Comparison of ENCODE assay signal across 8 cellular contexts in genomic region chr2:201117735-201118094, GRCh38. TPM values are rescaled to one million over a fixed set of nuclear protein-coding genes. Genes with fewer than 3 reads are reported as not detected.
DNase-seq lines count a peak whose midpoint lies in the region; ATAC-seq and TF ChIP-seq lines count a peak whose summit lies in the region.
"Not testable (repeated sequence)": the region's sequence is repeated elsewhere in the genome, so short reads cannot be mapped to it uniquely, and the experiment has no call there.

No MANE protein-coding gene starts in this region.

- H3K4me3 ChIP-seq in Caco-2 (ENCODE audit: low read depth, low read length), result peak overlapping the region; percentile 85
- H3K4me3 ChIP-seq in MG63, result peak overlapping the region; percentile 57
- H3K4me3 ChIP-seq in adrenal gland, result peak overlapping the region in 3 of 4 donors; percentile 53 to 85 (median 71)
- peak overlapping the region; percentile 83 for H3K4me3 ChIP-seq in epithelial cell of proximal tubule (ENCODE audit: low read depth, low read length)
- peak overlapping the region; percentile 91 for H3K4me3 ChIP-seq in lower leg skin (ENCODE audit: low read depth, poor library complexity, severe bottlenecking)
- H3K4me3 ChIP-seq in rectal smooth muscle tissue (ENCODE audit: low read length), result peak overlapping the region; percentile 93
- peak overlapping the region; percentile 86 to 97 (median 92) for H3K4me3 ChIP-seq in transverse colon

- not testable (repeated sequence) for BruUV-seq in Caco-2 (replicated peaks; lab: Mats Ljungman, UMichigan)

- H3K4me1 Mint-ChIP-seq in Caco-2 (ENCODE audit: low read depth, unreplicated experiment), result peaks cover 37% of the 10 kb centered on the region
- peaks cover 36% of the 10 kb centered on the region for H3K4me1 Mint-ChIP-seq in activated CD4-positive, alpha-beta T cell treated with anti-CD3 and anti-CD28 coated beads for 36 hours

- peak overlapping the region; percentile 98 for H3K4me3 Mint-ChIP-seq in Caco-2 (ENCODE audit: unreplicated experiment)
- peak overlapping the region; percentile 98 for H3K4me3 Mint-ChIP-seq in activated CD4-positive, alpha-beta T cell treated with anti-CD3 and anti-CD28 coated beads for 36 hours

- peak overlapping the region; percentile 91 for H3K27ac Mint-ChIP-seq in Caco-2 (ENCODE audit: unreplicated experiment)
- H3K27ac Mint-ChIP-seq in activated CD4-positive, alpha-beta T cell treated with anti-CD3 and anti-CD28 coated beads for 36 hours, result peak overlapping the region; percentile 100

- H3K9ac ChIP-seq in rectal smooth muscle tissue (ENCODE audit: low read length), result peak overlapping the region; percentile 46

- H3K4me1 ChIP-seq in Caco-2 (peaks cover 36% of the 10 kb centered on the region), adrenal gland (replicated peaks in 1 of 2) (peaks cover 31 to 38% of the 10 kb centered on the region in 2 donors), transverse colon (peaks cover 0 to 52% (median 19%) of the 10 kb centered on the region in 4 donors)
- not testable (repeated sequence) for H3K4me1 ChIP-seq in rectal smooth muscle tissue (ENCODE audit: control insufficient read depth, insufficient read depth, low read length)

- H3K27ac ChIP-seq in adrenal gland, result peak overlapping the region; percentile 98 to 100 (median 100)
- peak overlapping the region; percentile 99 for H3K27ac ChIP-seq in rectal smooth muscle tissue (ENCODE audit: low read depth, low read length)
- H3K27ac ChIP-seq in transverse colon, result peak overlapping the region; percentile 99 to 100 (median 100)

- POLR2A ChIA-PET in Caco-2 (lab: Charles Lee), result interaction anchor here (0.5 to 1.4 kb wide), 4 partner anchors 37 to 253 kb away, joined by 3 to 10 read pairs (median 4); partner anchors contain the start of gene CLK1
- POLR2A ChIA-PET in activated CD4-positive, alpha-beta T cell treated with anti-CD3 and anti-CD28 coated beads for 36 hours (lab: Charles Lee), result interaction anchor here (0.6 to 2.5 kb wide), 9 partner anchors 17 to 404 kb away, joined by 3 to 14 read pairs (median 4); partner anchors contain the start of genes CASP10 and CLK1

- ATAC-seq in activated CD4-positive, alpha-beta T cell treated with anti-CD3 and anti-CD28 coated beads for 36 hours, result peak; percentile 15

- not testable (repeated sequence) for TF ChIP-seq POLR2A in adrenal gland (IDR thresholded peaks at IDR 0.05); lower leg skin (IDR thresholded peaks at IDR 0.05); transverse colon (IDR thresholded peaks at IDR 0.05)

- not testable (repeated sequence) for H3K9me3 Mint-ChIP-seq in Caco-2 (ENCODE audit: unreplicated experiment); activated CD4-positive, alpha-beta T cell treated with anti-CD3 and anti-CD28 coated beads for 36 hours (ENCODE audit: low read depth)

- peaks cover 32% of the 10 kb centered on the region for H3K36me3 Mint-ChIP-seq in Caco-2 (ENCODE audit: insufficient read depth, unreplicated experiment)
- peaks cover 38% of the 10 kb centered on the region for H3K36me3 Mint-ChIP-seq in activated CD4-positive, alpha-beta T cell treated with anti-CD3 and anti-CD28 coated beads for 36 hours (ENCODE audit: low read depth)

- DNase-seq in Caco-2; epithelial cell of proximal tubule (ENCODE audit: low read depth); lower leg skin (ENCODE audit: low spot score in 2 of 2); transverse colon: not testable (repeated sequence)
- peak; percentile 39 for DNase-seq in MG63
- peak; percentile 75 for DNase-seq in activated CD4-positive, alpha-beta T cell treated with anti-CD3 and anti-CD28 coated beads for 36 hours
- peak in 3 of 7 donors; percentile 12 to 59 (median 38) for DNase-seq in adrenal gland

- TF ChIP-seq CTCF in Caco-2 (IDR thresholded peaks at IDR 0.05; ENCODE audit: insufficient read depth in 1 of 2, low read depth in 1 of 2, low read length in 1 of 2, severe bottlenecking in 1 of 2, unreplicated experiment in 1 of 2); epithelial cell of proximal tubule (conservative IDR thresholded peaks at IDR 0.05; ENCODE audit: low read depth, low read length); lower leg skin (IDR thresholded peaks at IDR 0.05): not testable (repeated sequence)
- TF ChIP-seq CTCF in adrenal gland (IDR thresholded peaks at IDR 0.05), result peak in 2 of 6 experiments; percentile 4 to 36
- TF ChIP-seq CTCF in transverse colon (IDR thresholded peaks at IDR 0.05), result peak in 1 of 5 experiments; percentile 40

- 3 to 16% (median 9%) methylated on average over 13 of the region's 13 CpGs for WGBS in adrenal gland, 4 donors
- WGBS in lower leg skin, 2 donors, result 5 to 6% methylated on average over 13 of the region's 13 CpGs
- WGBS in transverse colon (ENCODE audit: low coverage in 1 of 2), 2 donors, result 11 to 23% methylated on average over 5 to 13 of the region's 13 CpGs

- CTCF ChIA-PET in Caco-2 (lab: Charles Lee), result interaction anchor here (0.6 to 3.2 kb wide), 7 partner anchors 26 to 217 kb away, joined by 3 to 17 read pairs (median 5); no protein-coding TSS in a partner anchor
- CTCF ChIA-PET in activated CD4-positive, alpha-beta T cell treated with anti-CD3 and anti-CD28 coated beads for 36 hours (lab: Charles Lee), result interaction anchor here (0.6 to 4.0 kb wide), 23 partner anchors 8 to 1061 kb away, joined by 3 to 31 read pairs (median 5); partner anchors contain the start of genes CASP10, NIF3L1, ORC2 and STRADB

- TF ChIP-seq EP300 in transverse colon (IDR thresholded peaks at IDR 0.05; ENCODE audit: low read depth), result not testable (repeated sequence)

- not testable (repeated sequence) for H3K36me3 ChIP-seq in Caco-2 (ENCODE audit: control insufficient read depth, insufficient read depth, low read length); adrenal gland (replicated peaks in 1 of 2); rectal smooth muscle tissue (ENCODE audit: control insufficient read depth, insufficient read depth, low read length); transverse colon
- peaks cover 11% of the 10 kb centered on the region; the same call in 1 of the 2 replicates for H3K36me3 ChIP-seq in MG63

- intact Hi-C loops in Caco-2 (cut with micrococcal nuclease; ENCODE audit: unreplicated experiment) (loop anchor here (1.0 to 5.0 kb wide), 6 partner anchors 41 to 335 kb away; partner anchors contain the start of genes NIF3L1, ORC2, PPIL3 and STRADB), adrenal gland (cut with DNase I) (loop anchor here in 1 of 2 donors (5.0 kb wide), 1 partner anchor 40 kb away; no protein-coding TSS in a partner anchor)
- intact Hi-C loops in activated CD4-positive, alpha-beta T cell treated with anti-CD3 and anti-CD28 coated beads for 36 hours (cut with DNase I, micrococcal nuclease), result loop anchor here (1.0 to 5.0 kb wide), 10 partner anchors 10 to 405 kb away; partner anchors contain the start of genes NIF3L1 (in 2 of the 2), PPIL3 (in 2 of the 2), CASP10 (in 1 of the 2) and CLK1 (in 1 of the 2)
- intact Hi-C loops in lower leg skin (cut with DNase I; ENCODE audit: low total_unique reads); transverse colon (cut with DNase I; ENCODE audit: low total_unique reads): not testable (repeated sequence)

- H3K9me3 ChIP-seq in Caco-2; MG63; adrenal gland (replicated peaks in 1 of 3); transverse colon: not testable (repeated sequence)

- in situ Hi-C loops in transverse colon (cut with MboI; ENCODE audit: low pct_ligation_motif_present in 1 of 4, low pct_unique_long_range_greater_than_20kb in 1 of 4, low sequenced_read_pairs in 3 of 4), result not testable (repeated sequence)

- H3K27me3 Mint-ChIP-seq in Caco-2 (ENCODE audit: insufficient read depth, unreplicated experiment); activated CD4-positive, alpha-beta T cell treated with anti-CD3 and anti-CD28 coated beads for 36 hours: not testable (repeated sequence)

- not testable (repeated sequence) for H3K27me3 ChIP-seq in Caco-2 (replicated peaks; ENCODE audit: control insufficient read depth, insufficient read depth, low read length); MG63; adrenal gland; rectal smooth muscle tissue (ENCODE audit: control insufficient read depth, insufficient read depth, low read length); transverse colon

RNA-seq across cellular contexts. Expression of gene CFLAR, which starts 1.8 kb away (rescaled TPM):
- 56.4 and 62.6 TPM in 2 replicates for total RNA-seq in Caco-2 (2022)
- total RNA-seq in MG63 (2014; rRNA removed; shearing (Covaris generic); ENCODE audit: low replicate concordance), result 29.3 and 39.6 TPM in 2 replicates
- 100 to 1,000 TPM; 255 to 270 TPM for total RNA-seq in activated CD4-positive, alpha-beta T cell treated with anti-CD3 and anti-CD28 coated beads for 36 hours
- total RNA-seq in adrenal gland, result 100 to 1,000 TPM in 5 of 8 donors, 10 to 100 TPM in 3; 62.8 to 267 (median 123) TPM
- 10 to 100 TPM; 47.1 to 90.7 (median 53.6) TPM for polyA plus RNA-seq in adrenal gland
- 56.2 and 103 TPM in 2 replicates for total RNA-seq in epithelial cell of proximal tubule
- total RNA-seq in lower leg skin, result 100 to 1,000 TPM; 136 to 163 (median 147) TPM
- total RNA-seq in transverse colon, result 100 to 1,000 TPM; 148 to 449 (median 323) TPM

RNA-seq across cellular contexts. Expression of gene NDUFB3, which starts 45.9 kb away (rescaled TPM):
- 117 and 118 TPM in 2 replicates for total RNA-seq in Caco-2 (2022)
- 126 and 240 TPM in 2 replicates for total RNA-seq in MG63 (2014; rRNA removed; shearing (Covaris generic); ENCODE audit: low replicate concordance)
- total RNA-seq in activated CD4-positive, alpha-beta T cell treated with anti-CD3 and anti-CD28 coated beads for 36 hours, result 100 to 1,000 TPM; 126 to 150 TPM
- total RNA-seq in adrenal gland, result 100 to 1,000 TPM in 4 of 8 donors, 10 to 100 TPM in 4; 34.5 to 169 (median 98.1) TPM
- 100 to 1,000 TPM in 1 of 3 donors, 10 to 100 TPM in 2; 55.6 to 189 (median 91.8) TPM for polyA plus RNA-seq in adrenal gland
- 85.2 and 138 TPM in 2 replicates for total RNA-seq in epithelial cell of proximal tubule
- 10 to 100 TPM; 31.8 to 46.8 (median 35.3) TPM for total RNA-seq in lower leg skin
- total RNA-seq in transverse colon, result 100 to 1,000 TPM in 1 of 4 donors, 10 to 100 TPM in 1, 1 to 10 TPM in 2; 2.2 to 111 (median 44.9) TPM

RNA-seq across cellular contexts. Expression of gene HYCC2, which starts 46.2 kb away (rescaled TPM):
- total RNA-seq in Caco-2 (2022) (21.8 and 21.9 TPM in 2 replicates), adrenal gland (10 to 100 TPM in 6 of 8 donors, 1 to 10 TPM in 2; 5.8 to 36.6 (median 22.4) TPM), epithelial cell of proximal tubule (2.1 and 4.1 TPM in 2 replicates), lower leg skin (10 to 100 TPM in 3 of 4 donors, 1 to 10 TPM in 1; 9.6 to 27.9 (median 15.2) TPM), transverse colon (100 to 1,000 TPM in 1 of 4 donors, 10 to 100 TPM in 3; 23.9 to 104 (median 35.8) TPM)
- 0.62 and 0.86 TPM in 2 replicates for total RNA-seq in MG63 (2014; rRNA removed; shearing (Covaris generic); ENCODE audit: low replicate concordance)
- total RNA-seq in activated CD4-positive, alpha-beta T cell treated with anti-CD3 and anti-CD28 coated beads for 36 hours, result 10 to 100 TPM; 15.8 to 16.0 TPM
- 10 to 100 TPM in 1 of 3 donors, 1 to 10 TPM in 2; 3.9 to 11.7 (median 8.7) TPM for polyA plus RNA-seq in adrenal gland
